Comparison of ENCODE assay signal across 22 cellular contexts in genomic region chr10:104483582-104483981, GRCh38.
"Had no signal": no experiment of that assay in that cellular context is flagged by ENCODE, and none has a peak within 500 bp of the region (broad histone marks: within the 10 kb centered on the region; RNA-seq: fewer than 3 reads in every experiment).

No MANE protein-coding gene starts in this region.

- DNase-seq: activated CD4-positive, CD25-positive, alpha-beta regulatory T cell; activated effector memory CD4-positive, alpha-beta T cell treated with Interleukin-2 at 50 U/mL for 16 hours; activated T-cell treated with anti-CD3 and anti-CD28 coated beads, Interleukin-2, amount 50 U/mL, for 72 hours; adrenal gland; central memory CD4-positive, alpha-beta T cell; dermis blood vessel endothelial cell; effector CD8-positive, alpha-beta T cell; erythroblast; foreskin keratinocyte; immature natural killer cell; lower lobe of right lung; mesendoderm; mucosa of descending colon; nucleus accumbens; right cardiac atrium; stimulated activated CD4-positive, alpha-beta T cell treated with anti-CD3 and anti-CD28 coated beads, Interleukin-12 subunit alpha, Interleukin-12 subunit beta, amount 100 ng/mL, for 4 hours; stimulated activated CD4-positive, alpha-beta T cell treated with anti-CD3 and anti-CD28 coated beads, Interleukin-1b, Interleukin-23, amount 100 ng/mL, for 48 hours; T-helper 17 cell; transverse colon had no signal

- H3K4me3 Mint-ChIP-seq: activated naive CD4-positive, alpha-beta T cell treated with anti-CD3 and anti-CD28 coated beads, Interleukin-2, amount 50 U/mL, for 24 hours; activated T-cell treated with anti-CD3 and anti-CD28 coated beads, Interleukin-2, amount 50 U/mL, for 72 hours; immature natural killer cell; stimulated activated effector memory CD8-positive, alpha-beta T cell treated with anti-CD3 and anti-CD28 coated beads, Interleukin-12 subunit alpha, Interleukin-12 subunit beta, amount 100 ng/mL, for 72 hours; T-helper 17 cell had no signal

- H3K9me3 Mint-ChIP-seq: activated naive CD4-positive, alpha-beta T cell treated with anti-CD3 and anti-CD28 coated beads, Interleukin-2, amount 50 U/mL, for 24 hours; immature natural killer cell; stimulated activated effector memory CD8-positive, alpha-beta T cell treated with anti-CD3 and anti-CD28 coated beads, Interleukin-12 subunit alpha, Interleukin-12 subunit beta, amount 100 ng/mL, for 72 hours had no signal

- ATAC-seq: activated T-cell treated with anti-CD3 and anti-CD28 coated beads, Interleukin-2, amount 50 U/mL, for 72 hours; foreskin keratinocyte; left lobe of liver; lower lobe of right lung; mucosa of descending colon; right cardiac atrium; stimulated activated effector memory CD8-positive, alpha-beta T cell treated with anti-CD3 and anti-CD28 coated beads, Interleukin-12 subunit alpha, Interleukin-12 subunit beta, amount 100 ng/mL, for 72 hours; T-helper 17 cell had no signal

- H3K27ac Mint-ChIP-seq: activated naive CD4-positive, alpha-beta T cell treated with anti-CD3 and anti-CD28 coated beads, Interleukin-2, amount 50 U/mL, for 24 hours; activated T-cell treated with anti-CD3 and anti-CD28 coated beads, Interleukin-2, amount 50 U/mL, for 72 hours; immature natural killer cell; stimulated activated effector memory CD8-positive, alpha-beta T cell treated with anti-CD3 and anti-CD28 coated beads, Interleukin-12 subunit alpha, Interleukin-12 subunit beta, amount 100 ng/mL, for 72 hours; T-helper 17 cell had no signal

- H3K36me3 Mint-ChIP-seq: activated naive CD4-positive, alpha-beta T cell treated with anti-CD3 and anti-CD28 coated beads, Interleukin-2, amount 50 U/mL, for 24 hours; immature natural killer cell; stimulated activated effector memory CD8-positive, alpha-beta T cell treated with anti-CD3 and anti-CD28 coated beads, Interleukin-12 subunit alpha, Interleukin-12 subunit beta, amount 100 ng/mL, for 72 hours had no signal

- H3K4me1 Mint-ChIP-seq: activated naive CD4-positive, alpha-beta T cell treated with anti-CD3 and anti-CD28 coated beads, Interleukin-2, amount 50 U/mL, for 24 hours; immature natural killer cell; stimulated activated effector memory CD8-positive, alpha-beta T cell treated with anti-CD3 and anti-CD28 coated beads, Interleukin-12 subunit alpha, Interleukin-12 subunit beta, amount 100 ng/mL, for 72 hours had no signal
